In the genomic region with DNA sequence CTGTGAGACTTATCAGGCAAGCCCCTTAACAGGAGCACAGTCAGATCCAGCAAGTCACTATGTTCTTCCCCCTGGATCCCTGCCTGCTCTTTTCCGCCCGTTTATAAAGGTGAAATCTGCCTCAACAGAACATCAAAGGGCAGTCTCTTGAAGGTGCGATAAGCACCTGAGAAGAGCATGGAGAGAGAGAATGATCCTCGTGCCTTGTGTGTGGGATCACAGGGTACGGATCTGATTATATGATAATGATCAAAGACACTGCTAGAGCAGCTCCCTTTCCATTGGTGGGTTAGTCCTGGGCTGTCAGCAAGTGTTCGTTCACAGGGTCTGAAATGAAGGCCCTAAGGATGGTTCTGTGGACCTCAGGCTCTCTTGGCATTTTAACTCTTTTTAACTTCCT, we compare ENCODE assay signal across 21 cellular contexts.
"Had no signal": no experiment of that assay in that cellular context is flagged by ENCODE, and none has a peak within 500 bp of the region (broad histone marks: within the 10 kb centered on the region; RNA-seq: fewer than 3 reads in every experiment).

No MANE protein-coding gene starts in this region.

- H3K27me3 ChIP-seq: MG63 had no signal

- ATAC-seq: HepG2 had no signal

- H3K27ac ChIP-seq: RWPE1 had no signal

- H3K36me3 ChIP-seq: MG63 had no signal

- DNase-seq: IMR-90, Karpas-422, KG1, MG63, NCI-H1092, NCI-H1105 treated with DMSO at 0.1 percent for 48 hours, NCI-H1417 treated with DMSO at 0.1 percent for 48 hours, NCI-H146, NCI-H1694 treated with DMSO at 0.1 percent for 48 hours, NCI-H2029, NCI-H2081 treated with DMSO at 0.1 percent for 48 hours, NCI-H2171, NCI-H226, NCI-H446, NCI-H510A, NCI-H524 treated with DMSO at 0.1 percent for 48 hours, NCI-H69, NCI-H774, SHP77 had no signal

- H3K9me3 ChIP-seq: MG63 had no signal

- H3K4me3 ChIP-seq: MG63 had no signal
